Comparison of ENCODE assay signal across 1 cellular context in the genomic region with DNA sequence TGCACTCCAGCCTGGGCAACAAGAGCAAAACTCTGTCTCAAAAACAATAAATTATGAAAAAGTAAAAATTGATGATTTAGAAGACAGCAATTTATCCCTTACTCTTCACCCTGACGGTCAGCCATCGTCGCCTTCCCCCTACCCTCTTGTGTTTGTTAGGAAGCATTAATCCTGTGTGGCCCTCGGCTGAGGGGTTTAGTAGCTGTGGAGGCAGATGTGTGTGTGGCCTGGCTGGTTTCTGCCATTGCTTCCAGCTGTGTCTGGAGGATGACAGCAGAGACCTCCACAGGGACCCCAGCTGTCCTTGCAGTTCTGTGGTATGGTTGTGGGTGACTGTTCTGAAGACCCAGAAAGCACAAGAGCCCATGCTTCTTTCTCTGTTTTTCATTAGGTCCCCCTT.
TF ChIP-seq lines count a peak whose summit lies in the region.

No MANE protein-coding gene starts in this region.

TF ChIP-seq in GM23338, 12 proteins besides CTCF, POLR2A, EP300 and RAD21 (continued from another document):
- TF ChIP-seq JUNB (IDR thresholded peaks at IDR 0.05; ENCODE audit: unreplicated experiment) = no peak
- TF ChIP-seq, protein P1, sequence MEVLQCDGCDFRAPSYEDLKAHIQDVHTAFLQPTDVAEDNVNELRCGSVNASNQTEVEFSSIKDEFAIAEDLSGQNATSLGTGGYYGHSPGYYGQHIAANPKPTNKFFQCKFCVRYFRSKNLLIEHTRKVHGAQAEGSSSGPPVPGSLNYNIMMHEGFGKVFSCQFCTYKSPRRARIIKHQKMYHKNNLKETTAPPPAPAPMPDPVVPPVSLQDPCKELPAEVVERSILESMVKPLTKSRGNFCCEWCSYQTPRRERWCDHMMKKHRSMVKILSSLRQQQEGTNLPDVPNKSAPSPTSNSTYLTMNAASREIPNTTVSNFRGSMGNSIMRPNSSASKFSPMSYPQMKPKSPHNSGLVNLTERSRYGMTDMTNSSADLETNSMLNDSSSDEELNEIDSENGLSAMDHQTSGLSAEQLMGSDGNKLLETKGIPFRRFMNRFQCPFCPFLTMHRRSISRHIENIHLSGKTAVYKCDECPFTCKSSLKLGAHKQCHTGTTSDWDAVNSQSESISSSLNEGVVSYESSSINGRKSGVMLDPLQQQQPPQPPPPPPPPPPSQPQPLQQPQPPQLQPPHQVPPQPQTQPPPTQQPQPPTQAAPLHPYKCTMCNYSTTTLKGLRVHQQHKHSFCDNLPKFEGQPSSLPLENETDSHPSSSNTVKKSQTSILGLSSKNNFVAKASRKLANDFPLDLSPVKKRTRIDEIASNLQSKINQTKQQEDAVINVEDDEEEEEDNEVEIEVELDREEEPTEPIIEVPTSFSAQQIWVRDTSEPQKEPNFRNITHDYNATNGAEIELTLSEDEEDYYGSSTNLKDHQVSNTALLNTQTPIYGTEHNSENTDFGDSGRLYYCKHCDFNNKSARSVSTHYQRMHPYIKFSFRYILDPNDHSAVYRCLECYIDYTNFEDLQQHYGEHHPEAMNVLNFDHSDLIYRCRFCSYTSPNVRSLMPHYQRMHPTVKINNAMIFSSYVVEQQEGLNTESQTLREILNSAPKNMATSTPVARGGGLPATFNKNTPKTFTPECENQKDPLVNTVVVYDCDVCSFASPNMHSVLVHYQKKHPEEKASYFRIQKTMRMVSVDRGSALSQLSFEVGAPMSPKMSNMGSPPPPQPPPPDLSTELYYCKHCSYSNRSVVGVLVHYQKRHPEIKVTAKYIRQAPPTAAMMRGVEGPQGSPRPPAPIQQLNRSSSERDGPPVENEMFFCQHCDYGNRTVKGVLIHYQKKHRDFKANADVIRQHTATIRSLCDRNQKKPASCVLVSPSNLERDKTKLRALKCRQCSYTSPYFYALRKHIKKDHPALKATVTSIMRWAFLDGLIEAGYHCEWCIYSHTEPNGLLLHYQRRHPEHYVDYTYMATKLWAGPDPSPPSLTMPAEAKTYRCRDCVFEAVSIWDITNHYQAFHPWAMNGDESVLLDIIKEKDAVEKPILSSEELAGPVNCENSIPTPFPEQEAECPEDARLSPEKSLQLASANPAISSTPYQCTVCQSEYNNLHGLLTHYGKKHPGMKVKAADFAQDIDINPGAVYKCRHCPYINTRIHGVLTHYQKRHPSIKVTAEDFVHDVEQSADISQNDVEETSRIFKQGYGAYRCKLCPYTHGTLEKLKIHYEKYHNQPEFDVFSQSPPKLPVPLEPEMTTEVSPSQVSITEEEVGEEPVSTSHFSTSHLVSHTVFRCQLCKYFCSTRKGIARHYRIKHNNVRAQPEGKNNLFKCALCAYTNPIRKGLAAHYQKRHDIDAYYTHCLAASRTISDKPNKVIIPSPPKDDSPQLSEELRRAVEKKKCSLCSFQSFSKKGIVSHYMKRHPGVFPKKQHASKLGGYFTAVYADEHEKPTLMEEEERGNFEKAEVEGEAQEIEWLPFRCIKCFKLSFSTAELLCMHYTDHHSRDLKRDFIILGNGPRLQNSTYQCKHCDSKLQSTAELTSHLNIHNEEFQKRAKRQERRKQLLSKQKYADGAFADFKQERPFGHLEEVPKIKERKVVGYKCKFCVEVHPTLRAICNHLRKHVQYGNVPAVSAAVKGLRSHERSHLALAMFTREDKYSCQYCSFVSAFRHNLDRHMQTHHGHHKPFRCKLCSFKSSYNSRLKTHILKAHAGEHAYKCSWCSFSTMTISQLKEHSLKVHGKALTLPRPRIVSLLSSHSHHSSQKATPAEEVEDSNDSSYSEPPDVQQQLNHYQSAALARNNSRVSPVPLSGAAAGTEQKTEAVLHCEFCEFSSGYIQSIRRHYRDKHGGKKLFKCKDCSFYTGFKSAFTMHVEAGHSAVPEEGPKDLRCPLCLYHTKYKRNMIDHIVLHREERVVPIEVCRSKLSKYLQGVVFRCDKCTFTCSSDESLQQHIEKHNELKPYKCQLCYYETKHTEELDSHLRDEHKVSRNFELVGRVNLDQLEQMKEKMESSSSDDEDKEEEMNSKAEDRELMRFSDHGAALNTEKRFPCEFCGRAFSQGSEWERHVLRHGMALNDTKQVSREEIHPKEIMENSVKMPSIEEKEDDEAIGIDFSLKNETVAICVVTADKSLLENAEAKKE (CRISPR knock-in tag; IDR thresholded peaks at IDR 0.05) = no peak
